ENCODE assay signal across 8 cellular contexts in the genomic region with DNA sequence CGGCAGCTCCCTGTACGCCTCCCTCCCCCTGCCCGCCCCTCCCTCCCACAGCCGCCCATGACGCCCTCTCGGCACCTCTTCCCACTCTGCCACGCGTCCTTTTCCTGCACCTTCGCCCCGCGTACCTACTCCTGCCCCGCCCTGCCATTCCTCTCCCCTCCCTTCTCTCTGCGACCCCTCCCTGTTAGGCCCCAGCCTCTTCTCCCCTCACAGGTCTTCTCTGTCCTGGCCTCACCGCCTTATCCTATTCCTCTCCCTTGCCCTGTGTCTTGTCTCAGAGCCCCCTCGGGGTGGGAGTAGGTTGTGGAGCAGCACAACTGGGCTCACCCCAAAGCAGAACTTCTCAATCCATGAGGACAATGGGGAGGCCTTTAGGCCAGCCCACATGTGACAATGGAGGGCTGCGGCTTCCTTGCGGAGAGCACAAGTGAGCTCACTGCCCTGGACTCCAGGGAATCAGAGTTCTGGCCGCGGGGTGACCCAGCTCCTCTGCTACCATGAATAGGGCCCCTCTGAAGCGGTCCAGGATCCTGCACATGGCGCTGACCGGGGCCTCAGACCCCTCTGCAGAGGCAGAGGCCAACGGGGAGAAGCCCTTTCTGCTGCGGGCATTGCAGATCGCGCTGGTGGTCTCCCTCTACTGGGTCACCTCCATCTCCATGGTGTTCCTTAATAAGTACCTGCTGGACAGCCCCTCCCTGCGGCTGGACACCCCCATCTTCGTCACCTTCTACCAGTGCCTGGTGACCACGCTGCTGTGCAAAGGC. TPM values are rescaled to one million over a fixed set of nuclear protein-coding genes. Genes with fewer than 3 reads are reported as not detected.
DNase-seq lines count a peak whose midpoint lies in the region; ATAC-seq and TF ChIP-seq lines count a peak whose summit lies in the region.

No MANE protein-coding gene starts in this region.

- H3K4me3 ChIP-seq in AG04450 (ENCODE audit: low read depth, low read length) (peak overlapping the region; percentile 93), SK-N-MC (peak overlapping the region; percentile 83)

- POLR2A ChIA-PET in AG04450 (lab: Yijun Ruan, JAX) = interaction anchor here (1.0 to 1.6 kb wide), 3 partner anchors 12 to 112 kb away, joined by 6 to 9 read pairs (median 8); partner anchors contain the start of genes CRY2 and PEX16

- H3K36me3 ChIP-seq in SK-N-MC (ENCODE audit: insufficient read depth, low read length) = no peaks in the 10 kb centered on the region

- TF ChIP-seq CTCF in AG04450 (IDR thresholded peaks at IDR 0.05; ENCODE audit: low read depth, low read length) = no peak

- ATAC-seq in GM18502 (IDR thresholded peaks at IDR 0.05; ENCODE audit: poor library complexity, unreplicated experiment) (peak; percentile 35), HG03196 (IDR thresholded peaks at IDR 0.05; ENCODE audit: unreplicated experiment) (peak; percentile 11), GM21367 (IDR thresholded peaks at IDR 0.05; ENCODE audit: unreplicated experiment) (no peak), GM21423 (IDR thresholded peaks at IDR 0.05; ENCODE audit: unreplicated experiment) (no peak)

- peak overlapping the region; percentile 82 for H3K9ac ChIP-seq in SK-N-MC (ENCODE audit: insufficient read length)

- DNase-seq in AG04450 (ENCODE audit: low read depth, low spot score) (no peak), SK-N-MC (ENCODE audit: low read depth, low spot score) (no peak), epithelial cell of prostate (ENCODE audit: low read depth, low spot score) (no peak), myocyte (ENCODE audit: low read depth) (peak; percentile 85)

- CTCF ChIA-PET in AG04450 (lab: Charles Lee) = interaction anchor here (2.0 to 2.7 kb wide), 2 partner anchors 10 to 34 kb away, joined by 9 to 10 read pairs; no protein-coding TSS in a partner anchor

- H3K27me3 ChIP-seq in AG04450 (ENCODE audit: control insufficient read depth, insufficient read depth, low read length) = peaks cover 9% of the 10 kb centered on the region

- H3K9me3 ChIP-seq in AG04450 (ENCODE audit: control insufficient read depth, insufficient read depth, low read length) (peaks cover 6% of the 10 kb centered on the region; the same call in 1 of the 2 replicates), SK-N-MC (ENCODE audit: low read depth, low read length) (no peaks in the 10 kb centered on the region)

- peak overlapping the region; percentile 78 for H3K27ac ChIP-seq in AG04450 (ENCODE audit: low read depth, low read length)
- H3K27ac ChIP-seq in SK-N-MC = no peak overlapping the region
- H3K27ac ChIP-seq in epithelial cell of prostate = peak overlapping the region; percentile 70

RNA-seq across cellular contexts. Expression of gene SLC35C1, which starts 0.5 kb away (rescaled TPM):
- 4.7 and 10.6 TPM in 2 replicates for polyA plus RNA-seq in AG04450 (2011; rRNA removed)
- 7.7 and 19.2 TPM in 2 replicates for polyA minus RNA-seq in AG04450 (2011; rRNA and poly(A)+ RNA removed)
- 6.4 and 6.9 TPM in 2 replicates for total RNA-seq in myocyte
- 16.9 TPM for polyA plus RNA-seq in myocyte (2012)

RNA-seq across cellular contexts. Expression of gene CRY2, which starts 41.8 kb away (rescaled TPM):
- 11.7 and 13.3 TPM in 2 replicates for polyA plus RNA-seq in AG04450 (2011; rRNA removed)
- 28.1 and 31.7 TPM in 2 replicates for polyA minus RNA-seq in AG04450 (2011; rRNA and poly(A)+ RNA removed)
- 13.5 and 20.0 TPM in 2 replicates for total RNA-seq in myocyte
- 13.2 TPM for polyA plus RNA-seq in myocyte (2012)

Comparison
In these comparisons a context has a peak if more than half of its experiments do, and no peak if none do; other contexts are left out.
1. ATAC-seq: peak in GM18502 (single experiment) and HG03196 (single experiment); none in GM21367 (single experiment) and GM21423 (single experiment).